Comparison of ENCODE assay signal across 18 cellular contexts in the genomic region with DNA sequence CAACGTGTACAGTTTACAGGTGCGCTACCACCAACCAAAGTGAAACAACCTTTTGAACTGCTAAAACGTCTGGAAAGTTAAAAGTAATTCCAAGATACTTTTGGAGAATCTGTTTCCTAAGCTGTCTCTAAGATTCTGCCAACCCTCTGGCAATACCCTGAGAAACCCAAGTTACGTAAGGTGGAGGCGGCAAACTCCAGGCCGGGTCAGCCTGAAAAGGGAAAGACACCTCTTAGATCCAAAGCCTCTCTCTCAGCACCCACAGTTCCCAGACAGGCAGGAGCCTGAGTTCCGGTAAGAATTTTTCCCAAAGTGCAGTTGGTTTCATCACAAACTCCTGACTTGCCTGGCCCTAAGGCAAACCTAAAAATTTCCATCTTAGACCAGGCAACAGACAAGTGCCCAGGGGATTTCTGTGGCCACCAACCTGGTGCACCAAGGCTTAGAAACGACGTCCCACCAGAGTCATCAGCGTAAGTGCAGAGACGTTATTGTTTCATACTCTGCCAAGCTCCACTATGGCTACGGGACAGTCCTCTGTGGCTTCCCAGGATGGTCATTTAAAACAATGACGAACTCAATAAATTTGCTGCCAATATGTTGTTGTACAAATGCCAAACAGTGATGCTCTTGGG.
DNase-seq lines count a peak whose midpoint lies in the region; ATAC-seq, FAIRE-seq and TF ChIP-seq lines count a peak whose summit lies in the region.
"Had no signal": no experiment of that assay in that cellular context is flagged by ENCODE, and none has a peak within 500 bp of the region (broad histone marks: within the 10 kb centered on the region; RNA-seq: fewer than 3 reads in every experiment).

No MANE protein-coding gene starts in this region.

- peak overlapping the region in 5 of 6 donors; percentile 33 to 66 (median 41) for H3K27ac Mint-ChIP-seq in naive B cell
- H3K27ac Mint-ChIP-seq: activated CD8-positive, alpha-beta memory T cell treated with anti-CD3 and anti-CD28 coated beads, Interleukin-2, amount 10 ng/mL, durations not matched to agents 7 days and 5 days; dendritic cell treated with granulocyte-macrophage colony-stimulating factor and Interleukin-4, amounts not matched to agents 40 ng/mL and 50 ng/mL, for 4 days had no signal

- dilution Hi-C loops in endothelial cell of umbilical vein (cut with MboI; ENCODE audit: extremely low pct_ligation_motif_present, low sequenced_read_pairs) = no loop called here

- H3K9me1 ChIP-seq in endothelial cell of umbilical vein (replicated peaks; ENCODE audit: control insufficient read depth, extremely low read depth, insufficient read depth, low read length) = no peaks in the 10 kb centered on the region

- no peaks in the 10 kb centered on the region for H3K9me3 ChIP-seq in right atrium auricular region
- no peaks in the 10 kb centered on the region for H3K9me3 ChIP-seq in endothelial cell of umbilical vein (replicated peaks; ENCODE audit: control insufficient read depth, insufficient read depth, low read length)
- H3K9me3 ChIP-seq: adrenal gland, suprapubic skin, vagina had no signal

- intact Hi-C loops in left ventricle myocardium superior (cut with micrococcal nuclease) = no loop called here
- intact Hi-C loops in endothelial cell of umbilical vein (cut with micrococcal nuclease) = loop anchor here (2.0 to 5.0 kb wide), 4 partner anchors 42 to 436 kb away; a partner anchor contains a TSS

- H3K9ac ChIP-seq in endothelial cell of umbilical vein (replicated peaks; ENCODE audit: extremely low read depth, insufficient read depth, low read length) = no peak overlapping the region

- no peak overlapping the region for H3K4me3 Mint-ChIP-seq in naive B cell
- H3K4me3 Mint-ChIP-seq: activated CD8-positive, alpha-beta memory T cell treated with anti-CD3 and anti-CD28 coated beads, Interleukin-2, amount 10 ng/mL, durations not matched to agents 7 days and 5 days; dendritic cell treated with granulocyte-macrophage colony-stimulating factor and Interleukin-4, amounts not matched to agents 40 ng/mL and 50 ng/mL, for 4 days; IgD-negative memory B cell had no signal

- FAIRE-seq in endothelial cell of umbilical vein (lab: Jason Lieb, UNC) = peak; percentile 40
- FAIRE-seq: GM12878 had no signal

- ATAC-seq in left ventricle myocardium superior (peak; percentile 13), naive B cell (ENCODE audit: low read depth in 2 of 2) (no peak), GM19035 (IDR thresholded peaks at IDR 0.05; ENCODE audit: unreplicated experiment) (no peak), GM19455 (IDR thresholded peaks at IDR 0.05; ENCODE audit: unreplicated experiment) (no peak)

- H3K27me3 ChIP-seq in right atrium auricular region (no peaks in the 10 kb centered on the region), endothelial cell of umbilical vein (ENCODE audit: control insufficient read depth in 2 of 2, insufficient read depth in 2 of 2, low read length in 2 of 2) (no peaks in the 10 kb centered on the region)
- H3K27me3 ChIP-seq: adrenal gland, suprapubic skin, vagina had no signal

- no peaks in the 10 kb centered on the region for H3K36me3 ChIP-seq in right atrium auricular region
- peaks cover 11 to 34% of the 10 kb centered on the region in 2 experiments for H3K36me3 ChIP-seq in endothelial cell of umbilical vein (ENCODE audit: control insufficient read depth in 2 of 2, extremely low read depth in 1 of 2, insufficient read depth in 2 of 2, low read length in 2 of 2)
- H3K36me3 ChIP-seq: adrenal gland, suprapubic skin, vagina had no signal

- no peak overlapping the region for H3K27ac ChIP-seq in right atrium auricular region
- H3K27ac ChIP-seq in endothelial cell of umbilical vein (ENCODE audit: insufficient read depth, low read depth, low read length) = no peak overlapping the region
- H3K27ac ChIP-seq: adrenal gland, suprapubic skin, vagina had no signal

- POLR2A ChIA-PET in endothelial cell of umbilical vein (lab: Charles Lee) = no interaction called here

- peaks cover 5 to 18% of the 10 kb centered on the region in 2 donors for H3K36me3 Mint-ChIP-seq in naive B cell
- H3K36me3 Mint-ChIP-seq: IgD-negative memory B cell had no signal

- H3K4me1 ChIP-seq in right atrium auricular region (no peaks in the 10 kb centered on the region), endothelial cell of umbilical vein (ENCODE audit: control insufficient read depth, extremely low read depth, insufficient read depth, low read length) (no peaks in the 10 kb centered on the region)
- H3K4me1 ChIP-seq: vagina had no signal

- DNase-seq in left ventricle myocardium superior (no peak), right atrium auricular region (ENCODE audit: low spot score) (no peak), endothelial cell of umbilical vein (ENCODE audit: low read depth, low spot score) (no peak), naive B cell (no peak), NCI-H748 (lab: John Stamatoyannopoulos, UW; ENCODE audit: unreplicated experiment) (no peak)
- DNase-seq in stimulated activated CD4-positive, alpha-beta T cell treated with anti-CD3 and anti-CD28 coated beads, Interleukin-4, amount 100 ng/mL, for 24 hours = no peak
- DNase-seq: MM.1S, NCI-H2227 treated with DMSO at 0.1 percent for 48 hours had no signal

- H3K4me2 ChIP-seq in endothelial cell of umbilical vein (ENCODE audit: insufficient read depth, low read length) = no peak overlapping the region

- no peak for TF ChIP-seq POLR2A in endothelial cell of umbilical vein (IDR thresholded peaks at IDR 0.05; ENCODE audit: low read depth, low read length)

- H3K27me3 Mint-ChIP-seq in naive B cell = no peaks in the 10 kb centered on the region
- H3K27me3 Mint-ChIP-seq: activated CD8-positive, alpha-beta memory T cell treated with anti-CD3 and anti-CD28 coated beads, Interleukin-2, amount 10 ng/mL, durations not matched to agents 7 days and 5 days; dendritic cell treated with granulocyte-macrophage colony-stimulating factor and Interleukin-4, amounts not matched to agents 40 ng/mL and 50 ng/mL, for 4 days; IgD-negative memory B cell had no signal

- no peaks in the 10 kb centered on the region for H3K9me3 Mint-ChIP-seq in naive B cell
- H3K9me3 Mint-ChIP-seq: activated T-helper 2 cell treated with anti-CD3 and anti-CD28 coated beads, Interferon-gamma antibody, Interleukin-2, Interleukin-4, amounts not matched to agents 10 μg/mL and 5 μg/mL and 100 μg/mL, durations not matched to agents 14 hours and 24 hours and 36 hours; dendritic cell treated with granulocyte-macrophage colony-stimulating factor and Interleukin-4, amounts not matched to agents 40 ng/mL and 50 ng/mL, for 4 days; IgD-negative memory B cell had no signal

- H3K4me1 Mint-ChIP-seq in naive B cell = peaks cover 48 to 67% (median 61%) of the 10 kb centered on the region in 3 donors

- H3K4me3 ChIP-seq in right atrium auricular region (no peak overlapping the region), endothelial cell of umbilical vein (replicated peaks in 1 of 3; ENCODE audit: insufficient read depth in 1 of 3, low read depth in 1 of 3, low read length in 3 of 3) (no peak overlapping the region)
- H3K4me3 ChIP-seq: adrenal gland, GM12878, suprapubic skin, vagina had no signal

- CTCF ChIA-PET in endothelial cell of umbilical vein (lab: Charles Lee) = interaction anchor here (0.9 to 3.9 kb wide), 17 partner anchors 9 to 301 kb away, joined by 3 to 38 read pairs (median 5); a partner anchor contains a TSS

- peaks cover 98% of the 10 kb centered on the region for H3K79me2 ChIP-seq in endothelial cell of umbilical vein (ENCODE audit: control insufficient read depth, insufficient read depth, low read length)

- no TSS peak for BruUV-seq in endothelial cell of umbilical vein (replicated peaks; lab: Mats Ljungman, UMichigan)

- TF ChIP-seq CTCF in right atrium auricular region (IDR thresholded peaks at IDR 0.05) = no peak
- TF ChIP-seq CTCF in endothelial cell of umbilical vein (IDR thresholded peaks at IDR 0.05; ENCODE audit: extremely low read depth in 1 of 2, insufficient read depth in 1 of 2, low read depth in 1 of 2, low read length in 2 of 2) = no peak

- H2AFZ ChIP-seq in endothelial cell of umbilical vein (ENCODE audit: low read depth, low read length) = no peak overlapping the region

- peaks cover 7% of the 10 kb centered on the region for H4K20me1 ChIP-seq in endothelial cell of umbilical vein (replicated peaks; ENCODE audit: control insufficient read depth, extremely low read depth, insufficient read depth, low read length)

TF ChIP-seq in endothelial cell of umbilical vein, 7 proteins besides CTCF, POLR2A, EP300 and RAD21:
- no peak for TF ChIP-seq POLR2AphosphoS5 (IDR thresholded peaks at IDR 0.05; ENCODE audit: insufficient read depth, low read depth, low read length)
- TF ChIP-seq MYC (IDR thresholded peaks at IDR 0.05; ENCODE audit: low read depth, low read length) = no peak
- TF ChIP-seq EZH2 (IDR thresholded peaks at IDR 0.05; ENCODE audit: borderline replicate concordance, low read depth, low read length, severe bottlenecking) = no peak
- TF ChIP-seq JUN (IDR thresholded peaks at IDR 0.05; ENCODE audit: borderline replicate concordance, insufficient read depth, insufficient read length, low read depth) = no peak
- no peak for TF ChIP-seq GATA2 (IDR thresholded peaks at IDR 0.05; ENCODE audit: insufficient read depth, insufficient read length, low read depth, low read length)
- TF ChIP-seq, protein P1, sequence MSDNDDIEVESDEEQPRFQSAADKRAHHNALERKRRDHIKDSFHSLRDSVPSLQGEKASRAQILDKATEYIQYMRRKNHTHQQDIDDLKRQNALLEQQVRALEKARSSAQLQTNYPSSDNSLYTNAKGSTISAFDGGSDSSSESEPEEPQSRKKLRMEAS (IDR thresholded peaks at IDR 0.05; ENCODE audit: insufficient read depth, insufficient read length) = no peak
- no peak for TF ChIP-seq FOS (IDR thresholded peaks at IDR 0.05; ENCODE audit: borderline replicate concordance, insufficient read depth, low read length)
TF ChIP-seq in endothelial cell of umbilical vein: peak in this region for 0.
